In the genomic region with DNA sequence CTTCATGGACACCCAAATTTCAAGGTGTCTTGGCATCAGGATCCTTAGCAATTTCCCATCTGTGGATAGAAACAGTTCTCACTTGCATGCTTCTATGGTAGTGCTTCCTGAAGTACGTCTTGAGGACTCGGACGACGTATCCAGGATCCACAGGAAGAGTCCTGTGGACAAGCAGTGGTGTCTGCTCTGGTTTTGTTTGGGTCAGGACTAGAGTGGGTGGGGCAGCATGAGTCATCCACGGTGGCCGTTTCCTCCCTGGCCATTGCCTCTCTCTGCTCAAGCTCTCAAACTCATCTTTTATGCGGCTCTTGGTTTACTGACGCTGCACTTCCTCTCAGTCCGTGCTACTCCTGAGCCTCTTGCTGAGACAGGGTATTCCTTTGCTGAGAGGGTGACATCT, we compare ENCODE assay signal across 11 cellular contexts.
DNase-seq lines count a peak whose midpoint lies in the region; ATAC-seq and TF ChIP-seq lines count a peak whose summit lies in the region.
"Had no signal": no experiment of that assay in that cellular context is flagged by ENCODE, and none has a peak within 500 bp of the region (broad histone marks: within the 10 kb centered on the region; RNA-seq: fewer than 3 reads in every experiment).

No MANE protein-coding gene starts in this region.

- no peaks in the 10 kb centered on the region for H3K9me3 ChIP-seq in PC-3 (ENCODE audit: low read length)

- no peak overlapping the region for H3K4me3 ChIP-seq in PC-3 (ENCODE audit: low read length)
- no peak overlapping the region for H3K4me3 ChIP-seq in fibroblast of mammary gland (ENCODE audit: control insufficient read depth, low read depth, low read length)

- no peaks in the 10 kb centered on the region for H3K79me2 ChIP-seq in PC-3 (ENCODE audit: low read length)

- no peaks in the 10 kb centered on the region for H3K9me2 ChIP-seq in PC-3 (replicated peaks; ENCODE audit: low read length)

- H3K4me2 ChIP-seq in PC-3 (ENCODE audit: low read length), result no peak overlapping the region

- CTCF ChIA-PET in PC-3 (lab: Charles Lee), result no interaction called here

- no TSS peak for BruUV-seq in PC-3 (replicated peaks; lab: Mats Ljungman, UMichigan)

- H3K27ac ChIP-seq in PC-3 (ENCODE audit: low read length), result no peak overlapping the region
- H3K27ac ChIP-seq: HL-60 had no signal

- no peak overlapping the region for H3K9ac ChIP-seq in PC-3 (ENCODE audit: low read length)

- POLR2A ChIA-PET in PC-3 (lab: Charles Lee; ENCODE audit: unreplicated experiment), result no interaction called here

- H3K36me3 ChIP-seq in PC-3 (ENCODE audit: low read depth, low read length), result no peaks in the 10 kb centered on the region

- H4K20me1 ChIP-seq in PC-3 (ENCODE audit: low read length), result no peaks in the 10 kb centered on the region

- H3K27me3 ChIP-seq in PC-3 (ENCODE audit: low read length), result no peaks in the 10 kb centered on the region

- H2AFZ ChIP-seq in PC-3 (ENCODE audit: low read length), result no peak overlapping the region

- peaks cover 7% of the 10 kb centered on the region for H3K4me1 ChIP-seq in PC-3 (ENCODE audit: insufficient read depth, low read length)

- no peak for TF ChIP-seq CTCF in PC-3 (conservative IDR thresholded peaks at IDR 0.05; ENCODE audit: low read depth, low read length)
- TF ChIP-seq CTCF in fibroblast of mammary gland (conservative IDR thresholded peaks at IDR 0.05; ENCODE audit: control insufficient read depth, insufficient read depth, low read depth, low read length), result no peak

- intact Hi-C loops in PC-3 (cut with micrococcal nuclease), result no loop called here

- no peaks in the 10 kb centered on the region for H3F3A ChIP-seq in PC-3 (ENCODE audit: low read length, unreplicated experiment)

- DNase-seq in ELF-1 (ENCODE audit: low read depth, low spot score) (peak; percentile 46), PC-3 (peak; percentile 16), fibroblast of mammary gland (ENCODE audit: low read depth) (peak; percentile 40), lung microvascular endothelial cell (ENCODE audit: low read depth in 2 of 2) (peak; percentile 14 to 59), globus pallidus (ENCODE audit: low spot score) (no peak), pons (ENCODE audit: low spot score) (no peak), NCI-H526 (lab: John Stamatoyannopoulos, UW) (no peak), NCI-H2029 treated with DMSO at 0.1 percent for 48 hours (lab: John Stamatoyannopoulos, UW) (no peak)
- DNase-seq: DMS79; stimulated activated naive CD8-positive, alpha-beta T cell treated with anti-CD3 and anti-CD28 coated beads, Interleukin-15, Interleukin-2, amounts not matched to agents 100 U/mL and 50 U/mL, for 24 hours had no signal

- ATAC-seq in PC-3, result peak; percentile 81
- ATAC-seq: stimulated activated naive CD8-positive, alpha-beta T cell treated with anti-CD3 and anti-CD28 coated beads, Interleukin-15, Interleukin-2, amounts not matched to agents 100 U/mL and 50 U/mL, for 24 hours had no signal

Comparison
In these comparisons a context has a peak if more than half of its experiments do, and no peak if none do; other contexts are left out.
1. DNase-seq: peak in ELF-1 (single experiment), PC-3 (single experiment), fibroblast of mammary gland (single experiment) and lung microvascular endothelial cell (2 of 2); none in globus pallidus (single experiment), pons (single experiment), NCI-H526 (0 of 2) and NCI-H2029 treated with DMSO at 0.1 percent for 48 hours (single experiment).